Comparison of ENCODE assay signal across 8 cellular contexts in genomic region chr2:168455692-168456525, GRCh38. TPM values are rescaled to one million over a fixed set of nuclear protein-coding genes. Genes with fewer than 3 reads are reported as not detected.
DNase-seq lines count a peak whose midpoint lies in the region; ATAC-seq lines count a peak whose summit lies in the region.

CERS6 (plus strand) TSS chr2:168456272; CDS start chr2:168456449, 177 bp downstream.

- peak within 1 kb of the TSS; percentile 83 for H3K27ac Mint-ChIP-seq in activated CD8-positive, alpha-beta T cell treated with anti-CD3 and anti-CD28 coated beads, Interleukin-2, amount 10 ng/mL, durations not matched to agents 7 days and 5 days

- no peaks in the 10 kb centered on the region for H3K9me3 Mint-ChIP-seq in activated CD8-positive, alpha-beta T cell treated with anti-CD3 and anti-CD28 coated beads, Interleukin-2, amount 10 ng/mL, durations not matched to agents 7 days and 5 days (ENCODE audit: insufficient read depth)

- CTCF ChIA-PET in activated CD8-positive, alpha-beta T cell treated with anti-CD3 and anti-CD28 coated beads, Interleukin-2, amount 10 ng/mL, durations not matched to agents 7 days and 5 days (lab: Charles Lee) = interaction anchor here (1.1 to 1.5 kb wide), 2 partner anchors 26 to 217 kb away, joined by 3 read pairs; no protein-coding TSS in a partner anchor

- H3K4me3 Mint-ChIP-seq in activated CD8-positive, alpha-beta T cell treated with anti-CD3 and anti-CD28 coated beads, Interleukin-2, amount 10 ng/mL, durations not matched to agents 7 days and 5 days = no peak within 1 kb of the TSS

- H3K4me1 ChIP-seq in BLaER1 treated with 17β-estradiol and CSF1 and Interleukin-3, amounts not matched to agents 10 nM and 100 nM = peaks cover 30 to 48% (median 40%) of the 10 kb centered on the region in 10 experiments

- H3K36me3 Mint-ChIP-seq in activated CD8-positive, alpha-beta T cell treated with anti-CD3 and anti-CD28 coated beads, Interleukin-2, amount 10 ng/mL, durations not matched to agents 7 days and 5 days (ENCODE audit: low read depth) = peaks cover 4% of the 10 kb centered on the region

- H3K36me3 ChIP-seq in BLaER1 treated with 17β-estradiol and CSF1 and Interleukin-3, amounts not matched to agents 10 nM and 100 nM = peaks cover 0 to 14% (median 0%) of the 10 kb centered on the region in 11 experiments; a peak in 3 of 22 replicates

- H3K9ac ChIP-seq in BLaER1 treated with 17β-estradiol and CSF1 and Interleukin-3, amounts not matched to agents 10 nM and 100 nM = peak within 1 kb of the TSS; percentile 87 to 97 (median 93)

- no peaks in the 10 kb centered on the region for H3K27me3 ChIP-seq in BLaER1 treated with 17β-estradiol and CSF1 and Interleukin-3, amounts not matched to agents 10 nM and 100 nM

- H3K4me1 Mint-ChIP-seq in activated CD8-positive, alpha-beta T cell treated with anti-CD3 and anti-CD28 coated beads, Interleukin-2, amount 10 ng/mL, durations not matched to agents 7 days and 5 days (ENCODE audit: low read depth) = peaks cover 33% of the 10 kb centered on the region

- POLR2A ChIA-PET in activated CD8-positive, alpha-beta T cell treated with anti-CD3 and anti-CD28 coated beads, Interleukin-2, amount 10 ng/mL, durations not matched to agents 7 days and 5 days (lab: Charles Lee) = interaction anchor here (0.7 to 1.2 kb wide), 4 partner anchors 26 to 127 kb away, joined by 3 to 5 read pairs (median 3); no protein-coding TSS in a partner anchor

- H4K20me1 ChIP-seq in BLaER1 treated with 17β-estradiol and CSF1 and Interleukin-3, amounts not matched to agents 10 nM and 100 nM = peaks cover 22 to 47% (median 35%) of the 10 kb centered on the region in 11 experiments; a peak in 20 of 22 replicates

- ATAC-seq in HG03432 (IDR thresholded peaks at IDR 0.05; ENCODE audit: unreplicated experiment) = peak; percentile 98
- ATAC-seq in activated CD8-positive, alpha-beta T cell treated with anti-CD3 and anti-CD28 coated beads, Interleukin-2, amount 10 ng/mL, durations not matched to agents 7 days and 5 days = peak; percentile 97

- H3K27me3 Mint-ChIP-seq in activated CD8-positive, alpha-beta T cell treated with anti-CD3 and anti-CD28 coated beads, Interleukin-2, amount 10 ng/mL, durations not matched to agents 7 days and 5 days (ENCODE audit: low read depth) = no peaks in the 10 kb centered on the region

- DNase-seq in GM19238 (ENCODE audit: insufficient read length, low spot score) = peak; percentile 89
- DNase-seq in NCI-H69 (lab: John Stamatoyannopoulos, UW) = peak; percentile 95
- DNase-seq in activated CD8-positive, alpha-beta T cell treated with anti-CD3 and anti-CD28 coated beads, Interleukin-2, amount 10 ng/mL, durations not matched to agents 7 days and 5 days = peak; percentile 91
- DNase-seq in effector CD8-positive, alpha-beta T cell (lab: John Stamatoyannopoulos, UW) = peak; percentile 66
- DNase-seq in medulla oblongata (ENCODE audit: extremely low spot score) = peak; percentile 94
- peak; percentile 68 to 74 (median 68) for DNase-seq in stimulated activated CD4-positive, alpha-beta T cell treated with anti-CD3 and anti-CD28 coated beads, TNF-alpha, amount 100 ng/mL, for 4 hours (ENCODE audit: low read depth in 3 of 3)

- H3K9me3 ChIP-seq in BLaER1 treated with 17β-estradiol and CSF1 and Interleukin-3, amounts not matched to agents 10 nM and 100 nM (replicated peaks in 1 of 11) = peaks cover 0 to 19% (median 6%) of the 10 kb centered on the region in 11 experiments; a peak in 12 of 22 replicates

- peak within 1 kb of the TSS; percentile 81 to 92 (median 86) for H3K4me2 ChIP-seq in BLaER1 treated with 17β-estradiol and CSF1 and Interleukin-3, amounts not matched to agents 10 nM and 100 nM

- peak within 1 kb of the TSS; percentile 88 to 99 (median 94) for H3K4me3 ChIP-seq in BLaER1 treated with 17β-estradiol and CSF1 and Interleukin-3, amounts not matched to agents 10 nM and 100 nM

- H3K27ac ChIP-seq in BLaER1 treated with 17β-estradiol and CSF1 and Interleukin-3, amounts not matched to agents 10 nM and 100 nM = peak within 1 kb of the TSS; percentile 87 to 97 (median 90)

RNA-seq across cellular contexts. Expression of gene CERS6, which starts in this region (rescaled TPM):
- total RNA-seq in activated CD8-positive, alpha-beta T cell treated with anti-CD3 and anti-CD28 coated beads, Interleukin-2, amount 10 ng/mL, durations not matched to agents 7 days and 5 days = 10 to 100 TPM; 13.1 to 14.5 TPM

Comparison
In these comparisons a context has a peak if more than half of its experiments do, and no peak if none do; other contexts are left out.
1. Peak in every context shown above with its lines: DNase-seq, ATAC-seq, H3K4me3 ChIP-seq and H3K27ac ChIP-seq.